Comparison of ENCODE assay signal across 1 cellular context in the genomic region with DNA sequence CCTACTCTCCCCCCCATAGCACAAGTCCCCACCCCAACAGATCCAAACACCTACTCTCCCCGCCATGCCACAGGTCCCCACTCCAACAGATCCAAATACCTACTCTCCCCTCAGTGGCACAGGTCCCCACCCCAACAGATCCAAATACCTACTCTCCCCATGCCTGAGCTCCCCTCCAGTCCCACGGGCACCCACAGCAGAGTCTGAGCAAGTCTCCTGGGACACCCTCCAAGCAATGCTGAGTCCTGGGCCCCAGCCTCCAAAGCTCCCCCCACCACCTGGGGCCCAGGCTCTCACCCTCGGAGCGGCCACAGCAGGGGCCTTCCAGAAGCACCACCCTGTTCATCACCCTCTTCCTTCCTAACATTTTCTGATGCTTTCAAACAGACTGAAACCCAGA.
TF ChIP-seq lines count a peak whose summit lies in the region.

No MANE protein-coding gene starts in this region.

TF ChIP-seq in WTC11, 78 proteins besides CTCF, POLR2A, EP300 and RAD21 (continued from another document):
- TF ChIP-seq, protein P1, sequence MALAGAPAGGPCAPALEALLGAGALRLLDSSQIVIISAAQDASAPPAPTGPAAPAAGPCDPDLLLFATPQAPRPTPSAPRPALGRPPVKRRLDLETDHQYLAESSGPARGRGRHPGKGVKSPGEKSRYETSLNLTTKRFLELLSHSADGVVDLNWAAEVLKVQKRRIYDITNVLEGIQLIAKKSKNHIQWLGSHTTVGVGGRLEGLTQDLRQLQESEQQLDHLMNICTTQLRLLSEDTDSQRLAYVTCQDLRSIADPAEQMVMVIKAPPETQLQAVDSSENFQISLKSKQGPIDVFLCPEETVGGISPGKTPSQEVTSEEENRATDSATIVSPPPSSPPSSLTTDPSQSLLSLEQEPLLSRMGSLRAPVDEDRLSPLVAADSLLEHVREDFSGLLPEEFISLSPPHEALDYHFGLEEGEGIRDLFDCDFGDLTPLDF (CRISPR knock-in tag; IDR thresholded peaks at IDR 0.05) = no peak
- TF ChIP-seq SOX15 (CRISPR knock-in tag; IDR thresholded peaks at IDR 0.05) (no peak), SP1 (CRISPR knock-in tag; conservative IDR thresholded peaks at IDR 0.05) (no peak), ZNF416 (CRISPR knock-in tag; IDR thresholded peaks at IDR 0.05) (no peak)
- TF ChIP-seq, protein P2, sequence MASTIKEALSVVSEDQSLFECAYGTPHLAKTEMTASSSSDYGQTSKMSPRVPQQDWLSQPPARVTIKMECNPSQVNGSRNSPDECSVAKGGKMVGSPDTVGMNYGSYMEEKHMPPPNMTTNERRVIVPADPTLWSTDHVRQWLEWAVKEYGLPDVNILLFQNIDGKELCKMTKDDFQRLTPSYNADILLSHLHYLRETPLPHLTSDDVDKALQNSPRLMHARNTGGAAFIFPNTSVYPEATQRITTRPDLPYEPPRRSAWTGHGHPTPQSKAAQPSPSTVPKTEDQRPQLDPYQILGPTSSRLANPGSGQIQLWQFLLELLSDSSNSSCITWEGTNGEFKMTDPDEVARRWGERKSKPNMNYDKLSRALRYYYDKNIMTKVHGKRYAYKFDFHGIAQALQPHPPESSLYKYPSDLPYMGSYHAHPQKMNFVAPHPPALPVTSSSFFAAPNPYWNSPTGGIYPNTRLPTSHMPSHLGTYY (CRISPR knock-in tag; IDR thresholded peaks at IDR 0.05) = no peak
- TF ChIP-seq, protein P3, sequence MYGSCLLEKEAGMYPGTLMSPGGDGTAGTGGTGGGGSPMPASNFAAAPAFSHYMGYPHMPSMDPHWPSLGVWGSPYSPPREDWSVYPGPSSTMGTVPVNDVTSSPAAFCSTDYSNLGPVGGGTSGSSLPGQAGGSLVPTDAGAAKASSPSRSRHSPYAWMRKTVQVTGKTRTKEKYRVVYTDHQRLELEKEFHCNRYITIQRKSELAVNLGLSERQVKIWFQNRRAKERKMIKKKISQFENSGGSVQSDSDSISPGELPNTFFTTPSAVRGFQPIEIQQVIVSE (CRISPR knock-in tag; IDR thresholded peaks at IDR 0.05; ENCODE audit: borderline replicate concordance) = no peak
TF ChIP-seq in WTC11: peak in this region for 0.
